Comparison of ENCODE assay signal across 12 cellular contexts in genomic region chr9:111287127-111287526, GRCh38. TPM values are rescaled to one million over a fixed set of nuclear protein-coding genes. Genes with fewer than 3 reads are reported as not detected.
DNase-seq lines count a peak whose midpoint lies in the region; ATAC-seq and TF ChIP-seq lines count a peak whose summit lies in the region.
"Had no signal": no experiment of that assay in that cellular context is flagged by ENCODE, and none has a peak within 500 bp of the region (broad histone marks: within the 10 kb centered on the region; RNA-seq: fewer than 3 reads in every experiment).

No MANE protein-coding gene starts in this region.

- no peak overlapping the region for H3K4me3 ChIP-seq in fibroblast of villous mesenchyme (ENCODE audit: low read depth, low read length)
- H3K4me3 ChIP-seq: lung, spleen, thoracic aorta had no signal

- ATAC-seq in GM19324 (IDR thresholded peaks at IDR 0.05; ENCODE audit: low FRiP score, unreplicated experiment) = no peak
- ATAC-seq in GM21423 (IDR thresholded peaks at IDR 0.05; ENCODE audit: unreplicated experiment) = no peak
- ATAC-seq: Panc1 had no signal

- no peak for TF ChIP-seq CTCF in fibroblast of villous mesenchyme (IDR thresholded peaks at IDR 0.05; ENCODE audit: insufficient read depth, low read depth, low read length)

- peak; percentile 72 for DNase-seq in HCEC 1CT
- DNase-seq in SW 1271 (lab: John Stamatoyannopoulos, UW) = peak; percentile 9 to 38
- peak; percentile 29 for DNase-seq in fibroblast of villous mesenchyme (ENCODE audit: low read depth)
- no peak for DNase-seq in HuH-7.5 (ENCODE audit: low spot score)
- DNase-seq in cardiac septum (ENCODE audit: low spot score) = no peak
- DNase-seq: spleen had no signal

- intact Hi-C loops in cardiac septum (cut with DNase I) = no loop called here

RNA-seq across cellular contexts. Expression of gene OR2K2, which starts 42.9 kb away (rescaled TPM):
- total RNA-seq in fibroblast of villous mesenchyme = not detected in 2 replicates
- not detected for total RNA-seq in cardiac septum
- total RNA-seq: activated CD8-positive, alpha-beta memory T cell treated with anti-CD3 and anti-CD28 coated beads for 36 hours; lung; spleen; thoracic aorta had no signal

Comparison
In these comparisons a context has a peak if more than half of its experiments do, and no peak if none do; other contexts are left out.
1. DNase-seq: peak in HCEC 1CT (single experiment), SW 1271 (2 of 2) and fibroblast of villous mesenchyme (single experiment); none in HuH-7.5 (single experiment) and cardiac septum (single experiment).